9 cellular contexts compared by ENCODE assay signal in genomic region chr12:124466200-124467128, GRCh38.
DNase-seq lines count a peak whose midpoint lies in the region; ATAC-seq, FAIRE-seq and TF ChIP-seq lines count a peak whose summit lies in the region.
"Had no signal": no experiment of that assay in that cellular context is flagged by ENCODE, and none has a peak within 500 bp of the region (broad histone marks: within the 10 kb centered on the region; RNA-seq: fewer than 3 reads in every experiment).

No MANE protein-coding gene starts in this region.

- peaks cover 6% of the 10 kb centered on the region for H3K27me3 Mint-ChIP-seq in HFFc6 (ENCODE audit: insufficient read depth)

- H3K27ac Mint-ChIP-seq in HFFc6 = no peak overlapping the region; the same call in 1 of the 2 replicates

- 87% methylated on average over 31 of the region's 31 CpGs for WGBS in prostate gland

- peaks cover 5 to 23% of the 10 kb centered on the region in 2 donors for H3K36me3 ChIP-seq in prostate gland

- peaks cover 49% of the 10 kb centered on the region for H3K36me3 Mint-ChIP-seq in HFFc6 (ENCODE audit: low read depth)

- peak; percentile 30; the same call in 1 of the 2 replicates for TF ChIP-seq CTCF in HFFc6 (IDR thresholded peaks at IDR 0.05)
- no peak for TF ChIP-seq CTCF in prostate gland (IDR thresholded peaks at IDR 0.05)

- no peaks in the 10 kb centered on the region for H3K27me3 ChIP-seq in prostate gland (replicated peaks; ENCODE audit: insufficient read depth)
- H3K27me3 ChIP-seq: thyroid gland had no signal

- peak; percentile 81 for ATAC-seq in left ventricle myocardium superior

- H3K4me3 ChIP-seq in prostate gland = no peak overlapping the region
- H3K4me3 ChIP-seq: thyroid gland had no signal

- H3K4me3 Mint-ChIP-seq in HFFc6 = no peak overlapping the region; the same call in 1 of the 2 replicates

- TF ChIP-seq POLR2A in GM12891 (IDR thresholded peaks at IDR 0.05; ENCODE audit: low read depth, low read length) (peak; percentile 60; the same call in 1 of the 2 replicates), prostate gland (IDR thresholded peaks at IDR 0.05) (no peak)

- peak; percentile 94 for FAIRE-seq in GM12891 (lab: Jason Lieb, UNC)

- no peak overlapping the region for H3K27ac ChIP-seq in prostate gland
- H3K27ac ChIP-seq: thyroid gland had no signal

- no peaks in the 10 kb centered on the region for H3K4me1 ChIP-seq in prostate gland (replicated peaks)
- H3K4me1 ChIP-seq: thyroid gland had no signal

- intact Hi-C loops in left ventricle myocardium superior (cut with micrococcal nuclease) (no loop called here), prostate gland (cut with DNase I) (no loop called here)

- DNase-seq in GM12891 (ENCODE audit: insufficient read length, low spot score) (peak; percentile 92), HFFc6 (peak; percentile 13), left ventricle myocardium superior (peak; percentile 80), midbrain (lab: John Stamatoyannopoulos, UW) (no peak), prostate gland (ENCODE audit: low spot score) (no peak)
- peak; percentile 82 for DNase-seq in NK-92 treated with Interleukin-12 subunit alpha and Interleukin-12 subunit beta, amount 100 ng/mL, for 24 hours (lab: John Stamatoyannopoulos, UW)
- DNase-seq in activated CD8-positive, alpha-beta memory T cell treated with anti-CD3 and anti-CD28 coated beads, Interleukin-2, amount 50 U/mL, for 48 hours = peak; percentile 91
- DNase-seq in stimulated activated CD8-positive, alpha-beta memory T cell treated with anti-CD3 and anti-CD28 coated beads, Interleukin-15, amount 100 ng/mL, for 4 hours (ENCODE audit: low read depth in 2 of 2) = peak; percentile 76 to 83

- peaks cover 28% of the 10 kb centered on the region for H3K4me1 Mint-ChIP-seq in HFFc6 (ENCODE audit: low read depth)

- H3K9me3 ChIP-seq in prostate gland = no peaks in the 10 kb centered on the region
- H3K9me3 ChIP-seq: thyroid gland had no signal

- peaks cover 17% of the 10 kb centered on the region for H3K9me3 Mint-ChIP-seq in HFFc6

TF ChIP-seq in GM12891, 5 proteins besides CTCF, POLR2A, EP300 and RAD21:
- peak; percentile 48 for TF ChIP-seq TAF1 (IDR thresholded peaks at IDR 0.05; ENCODE audit: low read depth, low read length)
- TF ChIP-seq POLR2AphosphoS5 (IDR thresholded peaks at IDR 0.05; ENCODE audit: low read depth, low read length) = peak; percentile 72
- peak; percentile 41 for TF ChIP-seq SPI1 (IDR thresholded peaks at IDR 0.05; ENCODE audit: low read depth, low read length)
- no peak for TF ChIP-seq PAX5 (IDR thresholded peaks at IDR 0.05; ENCODE audit: insufficient read depth, low read length, severe bottlenecking)

Comparison
In these comparisons a context has a peak if more than half of its experiments do, and no peak if none do; other contexts are left out.
1. DNase-seq: peak in GM12891 (single experiment), HFFc6 (single experiment), NK-92 treated with Interleukin-12 subunit alpha and Interleukin-12 subunit beta, amount 100 ng/mL, for 24 hours (single experiment), activated CD8-positive, alpha-beta memory T cell treated with anti-CD3 and anti-CD28 coated beads, Interleukin-2, amount 50 U/mL, for 48 hours (single experiment), left ventricle myocardium superior (single experiment) and stimulated activated CD8-positive, alpha-beta memory T cell treated with anti-CD3 and anti-CD28 coated beads, Interleukin-15, amount 100 ng/mL, for 4 hours (2 of 2); none in midbrain (single experiment) and prostate gland (single experiment).